In genomic region chr2:11819235-11819729, GRCh38 we compare ENCODE assay signal across 20 cellular contexts.
DNase-seq lines count a peak whose midpoint lies in the region; ATAC-seq, FAIRE-seq and TF ChIP-seq lines count a peak whose summit lies in the region.
"Had no signal": no experiment of that assay in that cellular context is flagged by ENCODE, and none has a peak within 500 bp of the region (broad histone marks: within the 10 kb centered on the region; RNA-seq: fewer than 3 reads in every experiment).

No MANE protein-coding gene starts in this region.

- POLR2A ChIA-PET in K562 (lab: Yijun Ruan, JAX): no interaction called here
- POLR2A ChIA-PET in HepG2 (lab: Yijun Ruan, JAX): interaction anchor here (0.8 to 2.5 kb wide), 6 partner anchors 9 to 75 kb away, joined by 3 to 31 read pairs (median 4); partner anchors contain the start of gene LPIN1

- H3K4me3 ChIP-seq in K562 (no peak overlapping the region), HepG2 (replicated peaks in 1 of 3; ENCODE audit: insufficient read depth in 1 of 3, low read depth in 2 of 3, low read length in 3 of 3) (peak overlapping the region in 1 of 3 experiments; percentile 4; a peak in 2 of 6 replicates), smooth muscle cell (no peak overlapping the region)
- H3K4me3 ChIP-seq: A549, GM23338 had no signal

- H3K4me1 ChIP-seq in K562 (replicated peaks in 1 of 2; ENCODE audit: control insufficient read depth in 2 of 2, insufficient read depth in 2 of 2, low read length in 2 of 2) (peaks cover 0 to 3% of the 10 kb centered on the region in 2 experiments; a peak in 1 of 5 replicates), HepG2 (ENCODE audit: insufficient read depth, low read length) (peaks cover 64% of the 10 kb centered on the region), smooth muscle cell (ENCODE audit: low read depth) (peaks cover 4% of the 10 kb centered on the region)
- H3K4me1 ChIP-seq: A549 had no signal

- H4K20me1 ChIP-seq in K562 (replicated peaks; ENCODE audit: control insufficient read depth, insufficient read depth, low read length) (no peaks in the 10 kb centered on the region), HepG2 (ENCODE audit: insufficient read depth, low read length) (no peaks in the 10 kb centered on the region), smooth muscle cell (ENCODE audit: low read depth) (no peaks in the 10 kb centered on the region)

- H3K27me3 ChIP-seq in K562 (ENCODE audit: control insufficient read depth in 2 of 2, insufficient read depth in 2 of 2, low read length in 2 of 2) (no peaks in the 10 kb centered on the region), HepG2 (ENCODE audit: control insufficient read depth in 1 of 2, insufficient read depth in 2 of 2, low read length in 2 of 2) (no peaks in the 10 kb centered on the region), smooth muscle cell (ENCODE audit: low read depth) (no peaks in the 10 kb centered on the region)

- CTCF ChIA-PET in K562 (lab: Yijun Ruan, JAX; ENCODE audit: low intra/inter-chr PET ratio) (no interaction called here), HepG2 (lab: Yijun Ruan, JAX; ENCODE audit: low intra/inter-chr PET ratio, low total read pairs) (no interaction called here)

- FAIRE-seq in K562 (lab: Jason Lieb, UNC) (peak; percentile 6), HepG2 (lab: Jason Lieb, UNC) (peak; percentile 66)
- FAIRE-seq: A549, G401.6, GM12891, GM18507 had no signal

- peak; percentile 25 for DNase-seq in DMS53 (lab: John Stamatoyannopoulos, UW)
- no peak for DNase-seq in DMS53 treated with DMSO at 0.1 percent for 48 hours (lab: John Stamatoyannopoulos, UW; ENCODE audit: unreplicated experiment)
- no peak for DNase-seq in K562 (ENCODE audit: extremely low read depth in 1 of 4, low spot score in 3 of 4)
- peak; percentile 96 for DNase-seq in HepG2 (ENCODE audit: low spot score)
- no peak for DNase-seq in smooth muscle cell (lab: John Stamatoyannopoulos, UW; ENCODE audit: unreplicated experiment)
- no peak for DNase-seq in iPS-NIHi11 (ENCODE audit: low spot score)
- DNase-seq in stimulated activated CD4-positive, alpha-beta T cell treated with anti-CD3 and anti-CD28 coated beads, Interleukin-4, amount 100 ng/mL, for 24 hours: no peak
- DNase-seq: AML-193; CD4-positive, alpha-beta T cell; H7; HFFc6 had no signal

- TF ChIP-seq POLR2A in K562 (conservative IDR thresholded peaks at IDR 0.05): no peak
- TF ChIP-seq POLR2A in HepG2 (IDR thresholded peaks at IDR 0.05; ENCODE audit: insufficient read depth in 1 of 2, low read depth in 2 of 2, low read length in 2 of 2): no peak
- no peak for TF ChIP-seq POLR2A in GM18505 (IDR thresholded peaks at IDR 0.05; ENCODE audit: borderline replicate concordance, extremely low read depth, insufficient read depth, insufficient read length)

- no peak for TF ChIP-seq CTCF in K562 (IDR thresholded peaks at IDR 0.05 in 2 of 3, conservative IDR thresholded peaks at IDR 0.05 in 1 of 3; ENCODE audit: insufficient read depth in 2 of 3, low read depth in 1 of 3, low read length in 3 of 3)
- TF ChIP-seq CTCF in HepG2 (CRISPR knock-in tag; IDR thresholded peaks at IDR 0.05): no peak
- no peak for TF ChIP-seq CTCF in smooth muscle cell (IDR thresholded peaks at IDR 0.05; ENCODE audit: borderline replicate concordance, insufficient read depth, poor library complexity, severe bottlenecking)

- H3K79me2 ChIP-seq in K562 (ENCODE audit: control insufficient read depth, insufficient read depth, low read length): no peaks in the 10 kb centered on the region
- no peaks in the 10 kb centered on the region for H3K79me2 ChIP-seq in HepG2 (ENCODE audit: insufficient read depth, low read length)
- no peaks in the 10 kb centered on the region for H3K79me2 ChIP-seq in smooth muscle cell (ENCODE audit: low read depth)

- no peaks in the 10 kb centered on the region for H3K9me3 ChIP-seq in K562 (replicated peaks; ENCODE audit: control insufficient read depth, insufficient read depth, low read depth, low read length)
- no peaks in the 10 kb centered on the region for H3K9me3 ChIP-seq in HepG2 (ENCODE audit: low read length)
- no peaks in the 10 kb centered on the region for H3K9me3 ChIP-seq in smooth muscle cell (replicated peaks; ENCODE audit: low read depth)
- H3K9me3 ChIP-seq: A549 had no signal

- no peak overlapping the region for H2AFZ ChIP-seq in K562 (ENCODE audit: low read depth, low read length)
- H2AFZ ChIP-seq in HepG2 (ENCODE audit: low read length): no peak overlapping the region
- H2AFZ ChIP-seq in smooth muscle cell (ENCODE audit: low read depth): no peak overlapping the region
- H2AFZ ChIP-seq: GM23338 had no signal

- in situ Hi-C loops in K562 (cut with MboI): no loop called here
- in situ Hi-C loops in HepG2 (cut with HindIII; ENCODE audit: extremely low pct_ligation_motif_present, low pct_unique_long_range_greater_than_20kb): no loop called here

- peaks cover 20% of the 10 kb centered on the region for H3F3A ChIP-seq in smooth muscle cell (ENCODE audit: low read depth)

- ATAC-seq in K562 (no peak), HepG2 (peak; percentile 79), GM18505 (IDR thresholded peaks at IDR 0.05; ENCODE audit: unreplicated experiment) (no peak)
- ATAC-seq: A549, GM23338, HCT116 had no signal

- peaks cover 78% of the 10 kb centered on the region for H3K36me3 ChIP-seq in K562 (ENCODE audit: control insufficient read depth, insufficient read depth, low read length)
- H3K36me3 ChIP-seq in HepG2 (replicated peaks in 1 of 2; ENCODE audit: control insufficient read depth in 1 of 2, insufficient read depth in 2 of 2, low read length in 2 of 2): peaks cover 0 to 15% of the 10 kb centered on the region in 2 experiments; a peak in 2 of 5 replicates
- H3K36me3 ChIP-seq in smooth muscle cell (ENCODE audit: low read depth): no peaks in the 10 kb centered on the region

- H3K9me1 ChIP-seq in K562 (ENCODE audit: control insufficient read depth, insufficient read depth, low read length): no peaks in the 10 kb centered on the region

- intact Hi-C loops in K562 (cut with micrococcal nuclease): no loop called here
- intact Hi-C loops in HepG2 (cut with micrococcal nuclease; ENCODE audit: unreplicated experiment): no loop called here

- H3K9ac ChIP-seq in K562 (ENCODE audit: insufficient read depth in 1 of 2, low read depth in 2 of 2, low read length in 2 of 2): no peak overlapping the region
- H3K9ac ChIP-seq in HepG2 (ENCODE audit: insufficient read depth, low read depth, low read length): peak overlapping the region; percentile 45
- H3K9ac ChIP-seq in smooth muscle cell (ENCODE audit: low read depth): peak overlapping the region; percentile 8

- no peak for TF ChIP-seq EP300 in K562 (IDR thresholded peaks at IDR 0.05; ENCODE audit: low read length)
- peak in 1 of 2 experiments; percentile 96; a peak in 2 of 4 replicates for TF ChIP-seq EP300 in HepG2 (IDR thresholded peaks at IDR 0.05; ENCODE audit: low read depth in 2 of 2, low read length in 2 of 2)
- peak; percentile 95 for TF ChIP-seq EP300 in HepG2 (CRISPR knock-in tag; IDR thresholded peaks at IDR 0.05; ENCODE audit: borderline replicate concordance)

- H3K4me2 ChIP-seq in K562 (ENCODE audit: insufficient read depth, low read length) (no peak overlapping the region), HepG2 (ENCODE audit: low read depth, low read length) (peak overlapping the region; percentile 48), smooth muscle cell (peak overlapping the region; percentile 16)
- H3K4me2 ChIP-seq: A549, GM23338 had no signal

- H3K27ac ChIP-seq in K562 (ENCODE audit: extremely low read depth, low read depth, low read length): no peak overlapping the region
- peak overlapping the region; percentile 82 for H3K27ac ChIP-seq in HepG2 (ENCODE audit: extremely low read length, insufficient read depth, low read length)
- H3K27ac ChIP-seq in smooth muscle cell (ENCODE audit: low read depth): peak overlapping the region; percentile 34
- H3K27ac ChIP-seq: 22Rv1, A549, C4-2B had no signal

- TF ChIP-seq RAD21 in K562 (CRISPR knock-in tag; conservative IDR thresholded peaks at IDR 0.05 in 1 of 2, IDR thresholded peaks at IDR 0.05 in 1 of 2): no peak
- no peak for TF ChIP-seq RAD21 in HepG2 (CRISPR knock-in tag; IDR thresholded peaks at IDR 0.05)

- BruUV-seq in K562 (replicated peaks; lab: Mats Ljungman, UMichigan) (no TSS peak), HepG2 (replicated peaks; lab: Mats Ljungman, UMichigan) (no TSS peak)

- WGBS in K562 (ENCODE audit: insufficient coverage, low coverage, missing lambda C conversion rate): 91% methylated on average over 5 of the region's 5 CpGs
- WGBS in HepG2 (ENCODE audit: low lambda C conversion rate): 8% methylated on average over 5 of the region's 5 CpGs
- WGBS in smooth muscle cell (ENCODE audit: low lambda C conversion rate): 15% methylated on average over 5 of the region's 5 CpGs

TF ChIP-seq in K562, 482 proteins besides CTCF, POLR2A, EP300 and RAD21 (continues in another document):
- TF ChIP-seq WHSC1 (IDR thresholded peaks at IDR 0.05; ENCODE audit: low read length) (no peak), XRCC4 (IDR thresholded peaks at IDR 0.05; ENCODE audit: extremely low read depth, insufficient read depth, insufficient read length) (no peak), ZNF766 (CRISPR knock-in tag; conservative IDR thresholded peaks at IDR 0.05) (no peak), FOXO4 (CRISPR knock-in tag; IDR thresholded peaks at IDR 0.05) (no peak)

TF ChIP-seq in HepG2, 621 proteins besides CTCF, POLR2A, EP300 and RAD21 (continues in another document):
- peak; percentile 40; the same call in 1 of the 2 replicates for TF ChIP-seq ZNF580 (CRISPR knock-in tag; IDR thresholded peaks at IDR 0.05; ENCODE audit: borderline replicate concordance, low read depth)
- TF ChIP-seq ZBTB43 (CRISPR knock-in tag; conservative IDR thresholded peaks at IDR 0.05): peak; percentile 86
- TF ChIP-seq MYPOP (CRISPR knock-in tag; IDR thresholded peaks at IDR 0.05): no peak

Comparison
In these comparisons a context has a peak if more than half of its experiments do, and no peak if none do; other contexts are left out.
1. DNase-seq: peak in DMS53 (single experiment) and HepG2 (single experiment); none in DMS53 treated with DMSO at 0.1 percent for 48 hours (single experiment), K562 (0 of 4), smooth muscle cell (single experiment), iPS-NIHi11 (single experiment) and stimulated activated CD4-positive, alpha-beta T cell treated with anti-CD3 and anti-CD28 coated beads, Interleukin-4, amount 100 ng/mL, for 24 hours (single experiment).
2. H3K9ac ChIP-seq: peak in HepG2 (single experiment) and smooth muscle cell (single experiment); none in K562 (0 of 2).